22 cellular contexts compared by ENCODE assay signal in the genomic region with DNA sequence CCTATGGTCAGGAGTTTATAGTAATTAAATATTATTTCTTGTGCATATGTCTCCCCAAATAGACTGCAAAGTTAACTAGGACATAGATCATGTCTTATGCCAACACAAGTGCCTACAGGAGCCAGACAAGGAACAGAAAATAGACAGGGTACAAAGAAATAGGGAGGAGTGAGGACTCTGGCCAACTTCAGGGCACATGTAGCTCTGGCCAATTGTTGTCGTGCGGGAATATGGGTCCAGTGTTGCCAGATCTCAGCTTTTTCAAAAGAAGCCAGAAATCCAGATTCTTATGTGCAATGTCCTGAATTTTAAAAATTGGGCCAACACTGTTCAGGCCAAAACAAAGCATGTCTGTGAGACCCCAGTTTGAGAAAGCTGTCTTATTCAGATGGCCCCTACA.
A peak's percentile ranks its signal among the peaks of the same experiment; 100 is the strongest.
DNase-seq lines count a peak whose midpoint lies in the region; ATAC-seq and TF ChIP-seq lines count a peak whose summit lies in the region.
"Had no signal": no experiment of that assay in that cellular context is flagged by ENCODE, and none has a peak within 500 bp of the region (broad histone marks: within the 10 kb centered on the region; RNA-seq: fewer than 3 reads in every experiment).

No MANE protein-coding gene starts in this region.

- H3K27ac ChIP-seq in caudate nucleus (ENCODE audit: low read depth, low read length) (peak overlapping the region; percentile 46), osteoblast (ENCODE audit: low read depth, low read length) (no peak overlapping the region), SK-N-SH (ENCODE audit: low read depth in 2 of 2, low read length in 1 of 2) (no peak overlapping the region)
- H3K27ac ChIP-seq: A549; BLaER1 treated with 17β-estradiol and CSF1 and Interleukin-3, amounts not matched to agents 10 nM and 100 nM; GM23248 had no signal

- H3K4me1 ChIP-seq in osteoblast (ENCODE audit: insufficient read depth, low read length): no peaks in the 10 kb centered on the region
- no peaks in the 10 kb centered on the region for H3K4me1 ChIP-seq in SK-N-SH (ENCODE audit: control insufficient read depth in 1 of 2, insufficient read depth in 2 of 2, low read depth in 1 of 2, low read length in 1 of 2)
- H3K4me1 ChIP-seq: BE2C had no signal

- TF ChIP-seq CTCF in osteoblast (IDR thresholded peaks at IDR 0.05; ENCODE audit: extremely low read depth, low read depth, low read length) (no peak), SK-N-SH (IDR thresholded peaks at IDR 0.05) (no peak)

- no peak overlapping the region for H3K9ac ChIP-seq in SK-N-SH
- H3K9ac ChIP-seq: BLaER1 treated with 17β-estradiol and CSF1 and Interleukin-3, amounts not matched to agents 10 nM and 100 nM; GM23248 had no signal

- no peaks in the 10 kb centered on the region for H4K20me1 ChIP-seq in osteoblast (ENCODE audit: insufficient read depth, low read length)
- H4K20me1 ChIP-seq in SK-N-SH (ENCODE audit: insufficient read depth): no peaks in the 10 kb centered on the region
- H4K20me1 ChIP-seq: BLaER1 treated with 17β-estradiol and CSF1 and Interleukin-3, amounts not matched to agents 10 nM and 100 nM had no signal

- H3K27me3 ChIP-seq in osteoblast (ENCODE audit: insufficient read depth, low read length) (peaks cover 3% of the 10 kb centered on the region), SK-N-SH (ENCODE audit: insufficient read depth) (no peaks in the 10 kb centered on the region)
- H3K27me3 ChIP-seq: BLaER1 treated with 17β-estradiol and CSF1 and Interleukin-3, amounts not matched to agents 10 nM and 100 nM had no signal

- H3K4me3 ChIP-seq in osteoblast (ENCODE audit: insufficient read depth, low read length): no peak overlapping the region
- no peak overlapping the region for H3K4me3 ChIP-seq in SK-N-SH (ENCODE audit: low read depth in 2 of 2, low read length in 1 of 2)
- H3K4me3 ChIP-seq: A549; BLaER1 treated with 17β-estradiol and CSF1 and Interleukin-3, amounts not matched to agents 10 nM and 100 nM; GM23248 had no signal

- H3K9me2 ChIP-seq in SK-N-SH: no peaks in the 10 kb centered on the region

- TF ChIP-seq RAD21 in SK-N-SH (IDR thresholded peaks at IDR 0.05; ENCODE audit: low read length): no peak

- no peak for TF ChIP-seq EP300 in SK-N-SH (IDR thresholded peaks at IDR 0.05; ENCODE audit: borderline replicate concordance in 1 of 2, low read depth in 1 of 2, low read length in 1 of 2)

- H2AFZ ChIP-seq in osteoblast (ENCODE audit: low read length) (no peak overlapping the region), SK-N-SH (ENCODE audit: low read depth) (no peak overlapping the region)
- H2AFZ ChIP-seq: GM23248 had no signal

- WGBS in SK-N-SH (ENCODE audit: low lambda C conversion rate): 93% methylated on average over 2 of the region's 2 CpGs

- POLR2A ChIA-PET in SK-N-SH (lab: Yijun Ruan, JAX): no interaction called here

- H3K79me2 ChIP-seq in osteoblast (ENCODE audit: insufficient read depth, low read length): no peaks in the 10 kb centered on the region
- H3K79me2 ChIP-seq in SK-N-SH (ENCODE audit: insufficient read depth): no peaks in the 10 kb centered on the region

- no peaks in the 10 kb centered on the region for H3F3A ChIP-seq in SK-N-SH (replicated peaks; ENCODE audit: insufficient read depth)

- ATAC-seq in GM21723 (IDR thresholded peaks at IDR 0.05; ENCODE audit: unreplicated experiment): no peak
- ATAC-seq: A549 had no signal

- H3K4me2 ChIP-seq in osteoblast (ENCODE audit: insufficient read depth, low read length) (no peak overlapping the region), SK-N-SH (no peak overlapping the region)
- H3K4me2 ChIP-seq: A549; BLaER1 treated with 17β-estradiol and CSF1 and Interleukin-3, amounts not matched to agents 10 nM and 100 nM had no signal

- H3K36me3 ChIP-seq in osteoblast (ENCODE audit: insufficient read depth, low read length) (no peaks in the 10 kb centered on the region), SK-N-SH (replicated peaks in 1 of 2; ENCODE audit: control insufficient read depth in 1 of 2, insufficient read depth in 2 of 2, low read length in 1 of 2) (no peaks in the 10 kb centered on the region)
- H3K36me3 ChIP-seq: BE2C; BLaER1 treated with 17β-estradiol and CSF1 and Interleukin-3, amounts not matched to agents 10 nM and 100 nM had no signal

- H3K9me3 ChIP-seq in osteoblast (ENCODE audit: low read depth, low read length) (no peaks in the 10 kb centered on the region), SK-N-SH (no peaks in the 10 kb centered on the region)
- H3K9me3 ChIP-seq: A549, BE2C had no signal

- peak in 4 of 61 donors; percentile 22 to 48 (median 38) for DNase-seq in caudate nucleus (lab: John Stamatoyannopoulos, UW)
- peak; percentile 47 for DNase-seq in globus pallidus (ENCODE audit: low spot score)
- DNase-seq in osteoblast (ENCODE audit: insufficient read length, low spot score, missing footprints): peak; percentile 14
- no peak for DNase-seq in NCI-H69 (lab: John Stamatoyannopoulos, UW)
- no peak for DNase-seq in SK-N-SH
- DNase-seq in activated naive CD4-positive, alpha-beta T cell (lab: John Stamatoyannopoulos, UW): no peak
- DNase-seq: 8988T; ACHN; AML-193; BE2C; CD4-positive, alpha-beta T cell; CD8-positive, alpha-beta memory T cell; DMS 273 treated with DMSO at 0.1 percent for 48 hours; DMS79; EL; GF-D8; GM23248; H7; HCEC 1CT had no signal

- CTCF ChIA-PET in SK-N-SH (lab: Yijun Ruan, JAX): no interaction called here

TF ChIP-seq in SK-N-SH, 30 proteins besides CTCF, POLR2A, EP300 and RAD21 (continues in another document):
- TF ChIP-seq REST (IDR thresholded peaks at IDR 0.05; ENCODE audit: low read depth, low read length) (no peak), TCF12 (IDR thresholded peaks at IDR 0.05) (no peak), RCOR1 (IDR thresholded peaks at IDR 0.05; ENCODE audit: low read length) (no peak), JUND (IDR thresholded peaks at IDR 0.05) (no peak), FOXJ3 (CRISPR knock-in tag; IDR thresholded peaks at IDR 0.05) (no peak), YY1 (IDR thresholded peaks at IDR 0.05; ENCODE audit: low read depth) (no peak), USF1 (IDR thresholded peaks at IDR 0.05; ENCODE audit: borderline replicate concordance, low read depth) (no peak), MEF2A (IDR thresholded peaks at IDR 0.05; ENCODE audit: borderline replicate concordance, low read depth) (no peak), RFX5 (IDR thresholded peaks at IDR 0.05; ENCODE audit: low read length) (no peak)
- TF ChIP-seq, protein P1, sequence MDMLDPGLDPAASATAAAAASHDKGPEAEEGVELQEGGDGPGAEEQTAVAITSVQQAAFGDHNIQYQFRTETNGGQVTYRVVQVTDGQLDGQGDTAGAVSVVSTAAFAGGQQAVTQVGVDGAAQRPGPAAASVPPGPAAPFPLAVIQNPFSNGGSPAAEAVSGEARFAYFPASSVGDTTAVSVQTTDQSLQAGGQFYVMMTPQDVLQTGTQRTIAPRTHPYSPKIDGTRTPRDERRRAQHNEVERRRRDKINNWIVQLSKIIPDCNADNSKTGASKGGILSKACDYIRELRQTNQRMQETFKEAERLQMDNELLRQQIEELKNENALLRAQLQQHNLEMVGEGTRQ (IDR thresholded peaks at IDR 0.05; ENCODE audit: borderline replicate concordance, low read depth, low read length): no peak
- TF ChIP-seq, protein P2, sequence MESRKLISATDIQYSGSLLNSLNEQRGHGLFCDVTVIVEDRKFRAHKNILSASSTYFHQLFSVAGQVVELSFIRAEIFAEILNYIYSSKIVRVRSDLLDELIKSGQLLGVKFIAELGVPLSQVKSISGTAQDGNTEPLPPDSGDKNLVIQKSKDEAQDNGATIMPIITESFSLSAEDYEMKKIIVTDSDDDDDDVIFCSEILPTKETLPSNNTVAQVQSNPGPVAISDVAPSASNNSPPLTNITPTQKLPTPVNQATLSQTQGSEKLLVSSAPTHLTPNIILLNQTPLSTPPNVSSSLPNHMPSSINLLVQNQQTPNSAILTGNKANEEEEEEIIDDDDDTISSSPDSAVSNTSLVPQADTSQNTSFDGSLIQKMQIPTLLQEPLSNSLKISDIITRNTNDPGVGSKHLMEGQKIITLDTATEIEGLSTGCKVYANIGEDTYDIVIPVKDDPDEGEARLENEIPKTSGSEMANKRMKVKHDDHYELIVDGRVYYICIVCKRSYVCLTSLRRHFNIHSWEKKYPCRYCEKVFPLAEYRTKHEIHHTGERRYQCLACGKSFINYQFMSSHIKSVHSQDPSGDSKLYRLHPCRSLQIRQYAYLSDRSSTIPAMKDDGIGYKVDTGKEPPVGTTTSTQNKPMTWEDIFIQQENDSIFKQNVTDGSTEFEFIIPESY (IDR thresholded peaks at IDR 0.05; ENCODE audit: borderline replicate concordance, low read depth): no peak

Comparison
In these comparisons a context has a peak if more than half of its experiments do, and no peak if none do; other contexts are left out.
1. DNase-seq: peak in globus pallidus (single experiment) and osteoblast (single experiment); none in NCI-H69 (single experiment), SK-N-SH (single experiment) and activated naive CD4-positive, alpha-beta T cell (0 of 4).